Comparison of ENCODE assay signal across 25 cellular contexts in the genomic region with DNA sequence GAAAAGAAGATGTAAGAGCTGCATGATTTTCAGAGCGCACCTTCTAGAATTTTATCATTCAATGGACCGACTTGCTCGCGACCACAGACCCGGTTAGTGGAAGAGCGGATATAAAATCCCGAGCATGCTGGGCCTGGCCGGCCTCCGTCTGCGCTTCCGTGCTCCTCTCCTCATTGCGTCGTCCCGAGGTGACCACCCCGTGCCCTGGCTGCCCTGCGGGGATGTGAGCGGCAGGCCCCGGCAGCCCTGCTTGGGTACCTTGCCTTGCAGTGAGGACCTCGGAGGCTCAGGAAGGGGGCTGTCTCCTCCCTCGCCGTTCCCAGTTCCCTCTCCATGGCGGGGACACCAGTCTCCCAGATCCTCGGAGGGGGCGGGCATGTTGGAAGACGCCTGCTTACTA.
"Had no signal": no experiment of that assay in that cellular context is flagged by ENCODE, and none has a peak within 500 bp of the region (broad histone marks: within the 10 kb centered on the region; RNA-seq: fewer than 3 reads in every experiment).

No MANE protein-coding gene starts in this region.

- DNase-seq: activated CD4-positive, alpha-beta memory T cell treated with anti-CD3 and anti-CD28 coated beads, Interleukin-2, amount 10 ng/mL, durations not matched to agents 7 days and 5 days; activated CD4-positive, alpha-beta T cell treated with anti-CD3 and anti-CD28 coated beads for 1 hour; activated CD4-positive, alpha-beta T cell treated with anti-CD3 and anti-CD28 coated beads for 4 hours; activated CD4-positive, alpha-beta T cell treated with anti-CD3 and anti-CD28 coated beads, Interleukin-2, amount 10 ng/mL, durations not matched to agents 7 days and 5 days; activated CD4-positive, alpha-beta T cell treated with anti-CD3 and anti-CD28 coated beads, Interleukin-2, amount 50 U/mL, for 4 hours; activated CD4-positive, CD25-positive, alpha-beta regulatory T cell; activated CD8-positive, alpha-beta memory T cell treated with anti-CD3 and anti-CD28 coated beads, Interleukin-2, amount 50 U/mL, for 48 hours; activated gamma-delta T cell treated with Interleukin-2 at 50 U/mL for 16 hours; activated naive CD4-positive, alpha-beta T cell treated with anti-CD3 and anti-CD28 coated beads, Interleukin-2, amount 50 U/mL, for 16 hours; activated naive CD4-positive, alpha-beta T cell treated with Interleukin-2 at 50 U/mL for 16 hours; activated T-cell treated with anti-CD3 and anti-CD28 coated beads for 4 hours; activated T-cell treated with anti-CD3 and anti-CD28 coated beads, Interleukin-2, amount 50 U/mL, for 24 hours; activated T-cell treated with anti-CD3 and anti-CD28 coated beads, Interleukin-2, amount 50 U/mL, for 72 hours; amniotic stem cell; anterior cingulate cortex; brain microvascular endothelial cell; cortex of kidney; dermis blood vessel endothelial cell; effector CD4-positive, alpha-beta T cell; effector memory CD8-positive, alpha-beta T cell; foreskin fibroblast; T-helper 2 cell had no signal

- H3K4me3 Mint-ChIP-seq: activated CD4-positive, alpha-beta memory T cell treated with anti-CD3 and anti-CD28 coated beads, Interleukin-2, amount 10 ng/mL, durations not matched to agents 7 days and 5 days; activated CD4-positive, alpha-beta T cell treated with anti-CD3 and anti-CD28 coated beads, Interleukin-2, amount 10 ng/mL, durations not matched to agents 7 days and 5 days; activated naive CD8-positive, alpha-beta T cell; activated T-cell treated with anti-CD3 and anti-CD28 coated beads, Interleukin-2, amount 50 U/mL, for 24 hours; activated T-cell treated with anti-CD3 and anti-CD28 coated beads, Interleukin-2, amount 50 U/mL, for 72 hours; central memory CD8-positive, alpha-beta T cell; effector memory CD8-positive, alpha-beta T cell had no signal

- H3K36me3 ChIP-seq: brain microvascular endothelial cell had no signal

- ATAC-seq: activated T-cell treated with anti-CD3 and anti-CD28 coated beads, Interleukin-2, amount 50 U/mL, for 72 hours; effector memory CD8-positive, alpha-beta T cell had no signal

- H3K4me1 Mint-ChIP-seq: activated CD4-positive, alpha-beta memory T cell treated with anti-CD3 and anti-CD28 coated beads, Interleukin-2, amount 10 ng/mL, durations not matched to agents 7 days and 5 days; activated CD4-positive, alpha-beta T cell treated with anti-CD3 and anti-CD28 coated beads, Interleukin-2, amount 10 ng/mL, durations not matched to agents 7 days and 5 days; central memory CD8-positive, alpha-beta T cell had no signal

- H3K27me3 Mint-ChIP-seq: activated CD4-positive, alpha-beta memory T cell treated with anti-CD3 and anti-CD28 coated beads, Interleukin-2, amount 10 ng/mL, durations not matched to agents 7 days and 5 days; activated CD4-positive, alpha-beta T cell treated with anti-CD3 and anti-CD28 coated beads, Interleukin-2, amount 10 ng/mL, durations not matched to agents 7 days and 5 days had no signal

- H3K27ac Mint-ChIP-seq: activated CD4-positive, alpha-beta memory T cell treated with anti-CD3 and anti-CD28 coated beads, Interleukin-2, amount 10 ng/mL, durations not matched to agents 7 days and 5 days; activated CD4-positive, alpha-beta T cell treated with anti-CD3 and anti-CD28 coated beads, Interleukin-2, amount 10 ng/mL, durations not matched to agents 7 days and 5 days; activated naive CD8-positive, alpha-beta T cell; activated T-cell treated with anti-CD3 and anti-CD28 coated beads, Interleukin-2, amount 50 U/mL, for 24 hours; activated T-cell treated with anti-CD3 and anti-CD28 coated beads, Interleukin-2, amount 50 U/mL, for 72 hours; effector memory CD8-positive, alpha-beta T cell had no signal

- H3K9me3 Mint-ChIP-seq: activated CD4-positive, alpha-beta memory T cell treated with anti-CD3 and anti-CD28 coated beads, Interleukin-2, amount 10 ng/mL, durations not matched to agents 7 days and 5 days; activated CD4-positive, alpha-beta T cell treated with anti-CD3 and anti-CD28 coated beads, Interleukin-2, amount 10 ng/mL, durations not matched to agents 7 days and 5 days; activated T-cell treated with anti-CD3 and anti-CD28 coated beads, Interleukin-2, amount 50 U/mL, for 24 hours; activated T-cell treated with anti-CD3 and anti-CD28 coated beads, Interleukin-2, amount 50 U/mL, for 72 hours; central memory CD8-positive, alpha-beta T cell; effector memory CD8-positive, alpha-beta T cell had no signal

- H3K27ac ChIP-seq: brain microvascular endothelial cell, epithelial cell of prostate had no signal

- H3K27me3 ChIP-seq: brain microvascular endothelial cell had no signal

- H3K36me3 Mint-ChIP-seq: activated naive CD8-positive, alpha-beta T cell had no signal
